In the genomic region with DNA sequence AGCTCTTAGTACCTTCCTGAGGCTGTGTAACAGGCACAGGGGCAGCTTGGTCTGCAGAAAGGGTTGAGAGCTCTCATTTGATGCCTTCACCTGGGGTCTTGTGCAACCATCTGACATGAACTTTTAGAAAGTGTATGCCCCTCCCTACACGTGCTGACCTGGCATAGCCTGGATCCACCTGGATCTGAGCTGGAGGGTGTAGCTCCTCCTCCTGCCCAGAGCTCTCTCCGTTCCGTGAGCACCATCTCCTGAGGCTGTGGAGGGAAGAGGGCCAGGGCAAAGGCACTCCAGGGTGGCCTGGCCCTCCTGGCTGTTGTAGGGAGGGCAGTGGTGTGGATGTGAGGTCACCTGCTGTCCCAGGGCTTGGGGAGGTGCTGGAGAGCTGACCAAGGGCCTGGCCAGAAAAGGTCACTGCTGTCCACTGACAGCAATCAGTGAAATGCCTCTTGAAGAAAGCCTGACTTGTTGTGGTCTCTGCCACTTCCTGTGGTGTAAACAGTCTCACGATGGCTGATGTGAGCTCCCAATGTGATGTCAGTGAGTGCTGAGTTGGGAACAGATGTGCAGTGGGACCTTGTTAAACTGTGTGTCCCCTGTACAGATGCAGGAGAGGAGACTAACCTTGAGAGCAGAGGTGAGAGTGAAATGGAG, we compare ENCODE assay signal across 9 cellular contexts. TPM values are rescaled to one million over a fixed set of nuclear protein-coding genes. Genes with fewer than 3 reads are reported as not detected.
DNase-seq lines count a peak whose midpoint lies in the region; ATAC-seq and TF ChIP-seq lines count a peak whose summit lies in the region.
"Had no signal": no experiment of that assay in that cellular context is flagged by ENCODE, and none has a peak within 500 bp of the region (broad histone marks: within the 10 kb centered on the region; RNA-seq: fewer than 3 reads in every experiment).

No MANE protein-coding gene starts in this region.

- DNase-seq in RPMI7951 (ENCODE audit: low read depth) (peak; percentile 55), memory B cell (ENCODE audit: low spot score in 2 of 2) (no peak), aorta (no peak)
- DNase-seq in activated CD8-positive, alpha-beta memory T cell treated with anti-CD3 and anti-CD28 coated beads for 24 hours: no peak

- no peaks in the 10 kb centered on the region for H3K9me3 Mint-ChIP-seq in memory B cell

- no peaks in the 10 kb centered on the region for H3K27me3 ChIP-seq in aorta (ENCODE audit: control insufficient read depth in 1 of 2, insufficient read depth in 2 of 2, low read length in 1 of 2)

- H3K27ac Mint-ChIP-seq in memory B cell: peak overlapping the region; percentile 98

- no peaks in the 10 kb centered on the region for H3K9me3 ChIP-seq in aorta (ENCODE audit: control insufficient read depth, low read length)

- no peaks in the 10 kb centered on the region for H3K4me1 ChIP-seq in aorta (ENCODE audit: control insufficient read depth in 1 of 2, insufficient read depth in 2 of 2, low read length in 2 of 2)

- peak; percentile 41 for ATAC-seq in GM21576 (IDR thresholded peaks at IDR 0.05; ENCODE audit: unreplicated experiment)
- ATAC-seq in memory B cell (ENCODE audit: low read depth): peak; percentile 15
- ATAC-seq in HG03469 (IDR thresholded peaks at IDR 0.05; ENCODE audit: unreplicated experiment): no peak
- no peak for ATAC-seq in aorta (ENCODE audit: low FRiP score)
- no peak for ATAC-seq in GM19452 (IDR thresholded peaks at IDR 0.05; ENCODE audit: unreplicated experiment)

- TF ChIP-seq CTCF in GM12875 (IDR thresholded peaks at IDR 0.05; ENCODE audit: borderline replicate concordance, insufficient read depth, low read depth, low read length): no peak

- peaks cover 11% of the 10 kb centered on the region for H3K36me3 Mint-ChIP-seq in memory B cell

- peak overlapping the region; percentile 90 for H3K4me3 Mint-ChIP-seq in memory B cell

- 47 to 54% methylated on average over 4 of the region's 4 CpGs for WGBS in aorta, 2 donors

- peaks cover 36% of the 10 kb centered on the region for H3K4me1 Mint-ChIP-seq in memory B cell

- H3K4me3 ChIP-seq in GM12875 (ENCODE audit: low read depth, low read length) (peak overlapping the region; percentile 35), aorta (ENCODE audit: low read length in 2 of 2) (no peak overlapping the region)

- H3K27ac ChIP-seq in aorta (ENCODE audit: low read depth in 1 of 2, low read length in 2 of 2): no peak overlapping the region

- intact Hi-C loops in aorta (cut with DNase I): no loop called here

- no peaks in the 10 kb centered on the region for H3K27me3 Mint-ChIP-seq in memory B cell

- H3K36me3 ChIP-seq in aorta (ENCODE audit: control insufficient read depth in 1 of 2, insufficient read depth in 2 of 2, low read length in 1 of 2): no peaks in the 10 kb centered on the region

RNA-seq across cellular contexts. Expression of gene AMZ1, which starts 23.0 kb away (rescaled TPM):
- 4.9 and 8.5 TPM in 2 replicates for total RNA-seq in RPMI7951 (2014; rRNA removed; shearing (Covaris generic))
- 1 to 10 TPM; 1.1 to 2.0 TPM for total RNA-seq in aorta
- under 1 TPM in 1 of 2 donors, not detected in 1; 0.13 TPM for polyA plus RNA-seq in aorta
- total RNA-seq: NCI-H460 had no signal

Comparison
In these comparisons a context has a peak if more than half of its experiments do, and no peak if none do; other contexts are left out.
1. ATAC-seq: peak in GM21576 (single experiment) and memory B cell (single experiment); none in HG03469 (single experiment), aorta (single experiment) and GM19452 (single experiment).